In genomic region chr11:10659339-10660216, GRCh38 we compare ENCODE assay signal across 9 cellular contexts. TPM values are rescaled to one million over a fixed set of nuclear protein-coding genes. Genes with fewer than 3 reads are reported as not detected.
DNase-seq lines count a peak whose midpoint lies in the region; ATAC-seq, FAIRE-seq and TF ChIP-seq lines count a peak whose summit lies in the region.
"Had no signal": no experiment of that assay in that cellular context is flagged by ENCODE, and none has a peak within 500 bp of the region (broad histone marks: within the 10 kb centered on the region; RNA-seq: fewer than 3 reads in every experiment).

No MANE protein-coding gene starts in this region.

- POLR2A ChIA-PET in Caco-2 (lab: Charles Lee) (interaction anchor here (0.7 kb wide), 1 partner anchor 21 kb away, joined by 4 read pairs; no protein-coding TSS in a partner anchor), endothelial cell of umbilical vein (lab: Charles Lee) (no interaction called here)

- H3K27ac ChIP-seq in endothelial cell of umbilical vein (ENCODE audit: insufficient read depth, low read depth, low read length): peak overlapping the region; percentile 67

- peak overlapping the region; percentile 32 for H3K4me3 Mint-ChIP-seq in Caco-2 (ENCODE audit: unreplicated experiment)

- no peak overlapping the region for H3K4me3 ChIP-seq in Caco-2 (ENCODE audit: low read depth, low read length)
- H3K4me3 ChIP-seq in endothelial cell of umbilical vein (replicated peaks in 1 of 3; ENCODE audit: insufficient read depth in 1 of 3, low read depth in 1 of 3, low read length in 3 of 3): no peak overlapping the region

- H3K9me3 Mint-ChIP-seq in Caco-2 (ENCODE audit: unreplicated experiment): peaks cover 11% of the 10 kb centered on the region

- H2AFZ ChIP-seq in endothelial cell of umbilical vein (ENCODE audit: low read depth, low read length): peak overlapping the region; percentile 14

- H3K27me3 ChIP-seq in Caco-2 (replicated peaks; ENCODE audit: control insufficient read depth, insufficient read depth, low read length) (no peaks in the 10 kb centered on the region), endothelial cell of umbilical vein (ENCODE audit: control insufficient read depth in 2 of 2, insufficient read depth in 2 of 2, low read length in 2 of 2) (no peaks in the 10 kb centered on the region)

- peak; percentile 89 to 95 for DNase-seq in Caco-2
- peak; percentile 72 for DNase-seq in NCI-H226
- DNase-seq in endothelial cell of umbilical vein (ENCODE audit: low read depth, low spot score): peak; percentile 90
- peak; percentile 11 for DNase-seq in occipital lobe (lab: John Stamatoyannopoulos, UW)
- no peak for DNase-seq in NCI-H1092 (lab: John Stamatoyannopoulos, UW)
- no peak for DNase-seq in nucleus accumbens (lab: John Stamatoyannopoulos, UW)
- no peak for DNase-seq in COR-L47 (lab: John Stamatoyannopoulos, UW)

- CTCF ChIA-PET in Caco-2 (lab: Charles Lee) (interaction anchor here (1.0 kb wide), 2 partner anchors 76 to 119 kb away, joined by 3 read pairs; partner anchors contain the start of gene RNF141), endothelial cell of umbilical vein (lab: Charles Lee) (interaction anchor here (0.6 to 1.2 kb wide), 4 partner anchors 76 to 246 kb away, joined by 3 to 4 read pairs (median 3); partner anchors contain the start of gene RNF141)

- peak overlapping the region; percentile 97 for H3K27ac Mint-ChIP-seq in Caco-2 (ENCODE audit: unreplicated experiment)

- H3K9me3 ChIP-seq in Caco-2 (no peaks in the 10 kb centered on the region; the same call in 1 of the 2 replicates), endothelial cell of umbilical vein (replicated peaks; ENCODE audit: control insufficient read depth, insufficient read depth, low read length) (no peaks in the 10 kb centered on the region)

- no peak for ATAC-seq in HG03139 (IDR thresholded peaks at IDR 0.05; ENCODE audit: unreplicated experiment)

- no peak for TF ChIP-seq POLR2A in endothelial cell of umbilical vein (IDR thresholded peaks at IDR 0.05; ENCODE audit: low read depth, low read length)

- intact Hi-C loops in Caco-2 (cut with micrococcal nuclease; ENCODE audit: unreplicated experiment) (loop anchor here (1.0 to 5.0 kb wide), 5 partner anchors 35 to 331 kb away; partner anchors contain the start of gene RNF141), endothelial cell of umbilical vein (cut with micrococcal nuclease) (loop anchor here (1.0 to 5.0 kb wide), 2 partner anchors 76 to 337 kb away; no protein-coding TSS in a partner anchor)

- H3K27me3 Mint-ChIP-seq in Caco-2 (ENCODE audit: insufficient read depth, unreplicated experiment): no peaks in the 10 kb centered on the region

- FAIRE-seq in endothelial cell of umbilical vein (lab: Jason Lieb, UNC): peak; percentile 95
- FAIRE-seq: islet of Langerhans had no signal

- no peaks in the 10 kb centered on the region for H3K79me2 ChIP-seq in endothelial cell of umbilical vein (ENCODE audit: control insufficient read depth, insufficient read depth, low read length)

- dilution Hi-C loops in endothelial cell of umbilical vein (cut with MboI; ENCODE audit: extremely low pct_ligation_motif_present, low sequenced_read_pairs): no loop called here

- TF ChIP-seq CTCF in Caco-2 (IDR thresholded peaks at IDR 0.05; ENCODE audit: insufficient read depth in 1 of 2, low read depth in 1 of 2, low read length in 1 of 2, severe bottlenecking in 1 of 2, unreplicated experiment in 1 of 2) (no peak), endothelial cell of umbilical vein (IDR thresholded peaks at IDR 0.05; ENCODE audit: extremely low read depth in 1 of 2, insufficient read depth in 1 of 2, low read depth in 1 of 2, low read length in 2 of 2) (no peak)

- H3K9ac ChIP-seq in endothelial cell of umbilical vein (replicated peaks; ENCODE audit: extremely low read depth, insufficient read depth, low read length): peak overlapping the region; percentile 14

- no TSS peak for BruUV-seq in Caco-2 (replicated peaks; lab: Mats Ljungman, UMichigan)
- TSS peak; percentile 48 for BruUV-seq in endothelial cell of umbilical vein (replicated peaks; lab: Mats Ljungman, UMichigan)

- no peaks in the 10 kb centered on the region for H4K20me1 ChIP-seq in endothelial cell of umbilical vein (replicated peaks; ENCODE audit: control insufficient read depth, extremely low read depth, insufficient read depth, low read length)

- peaks cover 69% of the 10 kb centered on the region for H3K4me1 ChIP-seq in Caco-2
- H3K4me1 ChIP-seq in endothelial cell of umbilical vein (ENCODE audit: control insufficient read depth, extremely low read depth, insufficient read depth, low read length): peaks cover 34% of the 10 kb centered on the region

- H3K36me3 Mint-ChIP-seq in Caco-2 (ENCODE audit: insufficient read depth, unreplicated experiment): peaks cover 19% of the 10 kb centered on the region

- H3K36me3 ChIP-seq in Caco-2 (ENCODE audit: control insufficient read depth, insufficient read depth, low read length) (no peaks in the 10 kb centered on the region), endothelial cell of umbilical vein (ENCODE audit: control insufficient read depth in 2 of 2, extremely low read depth in 1 of 2, insufficient read depth in 2 of 2, low read length in 2 of 2) (no peaks in the 10 kb centered on the region)

- no peaks in the 10 kb centered on the region for H3K9me1 ChIP-seq in endothelial cell of umbilical vein (replicated peaks; ENCODE audit: control insufficient read depth, extremely low read depth, insufficient read depth, low read length)

- H3K4me2 ChIP-seq in endothelial cell of umbilical vein (ENCODE audit: insufficient read depth, low read length): no peak overlapping the region

- peaks cover 43% of the 10 kb centered on the region for H3K4me1 Mint-ChIP-seq in Caco-2 (ENCODE audit: low read depth, unreplicated experiment)

TF ChIP-seq in endothelial cell of umbilical vein, 7 proteins besides CTCF, POLR2A, EP300 and RAD21:
- TF ChIP-seq JUN (IDR thresholded peaks at IDR 0.05; ENCODE audit: borderline replicate concordance, insufficient read depth, insufficient read length, low read depth) (peak; percentile 97), GATA2 (IDR thresholded peaks at IDR 0.05; ENCODE audit: insufficient read depth, insufficient read length, low read depth, low read length) (peak; percentile 90), EZH2 (IDR thresholded peaks at IDR 0.05; ENCODE audit: borderline replicate concordance, low read depth, low read length, severe bottlenecking) (no peak), FOS (IDR thresholded peaks at IDR 0.05; ENCODE audit: borderline replicate concordance, insufficient read depth, low read length) (peak; percentile 99), MYC (IDR thresholded peaks at IDR 0.05; ENCODE audit: low read depth, low read length) (no peak), MAX (IDR thresholded peaks at IDR 0.05; ENCODE audit: insufficient read depth, insufficient read length) (no peak), POLR2AphosphoS5 (IDR thresholded peaks at IDR 0.05; ENCODE audit: insufficient read depth, low read depth, low read length) (peak; percentile 85)

RNA-seq across cellular contexts. Expression of gene IRAG1, which starts 34.0 kb away (rescaled TPM):
- total RNA-seq in Caco-2 (2022) (0.35 and 0.64 TPM in 2 replicates), endothelial cell of umbilical vein (0.35 and 0.38 TPM in 2 replicates), occipital lobe (1.4 TPM)
- polyA plus RNA-seq in endothelial cell of umbilical vein: 0.22 and 0.24 TPM in 2 replicates
- 0.17 TPM in 2 replicates for polyA plus RNA-seq in endothelial cell of umbilical vein (2011; cell fraction: cytosol; rRNA removed)
- polyA plus RNA-seq in endothelial cell of umbilical vein (2011; cell fraction: nucleus; rRNA removed): 0.22 and 0.29 TPM in 2 replicates
- polyA plus RNA-seq in endothelial cell of umbilical vein (2012): 0.74 and 1.0 TPM in 2 replicates
- 0.59 and 0.70 TPM in 2 replicates for polyA minus RNA-seq in endothelial cell of umbilical vein
- polyA minus RNA-seq in endothelial cell of umbilical vein (2011; cell fraction: cytosol; rRNA and poly(A)+ RNA removed): not detected
- 0.24 and 0.34 TPM in 2 replicates for polyA minus RNA-seq in endothelial cell of umbilical vein (2011; cell fraction: nucleus; rRNA and poly(A)+ RNA removed)

Comparison
In these comparisons a context has a peak if more than half of its experiments do, and no peak if none do; other contexts are left out.
1. DNase-seq: peak in Caco-2 (2 of 2), NCI-H226 (single experiment), endothelial cell of umbilical vein (single experiment) and occipital lobe (single experiment); none in NCI-H1092 (single experiment), nucleus accumbens (0 of 56) and COR-L47 (single experiment).